ENCODE assay signal across 29 cellular contexts in the genomic region with DNA sequence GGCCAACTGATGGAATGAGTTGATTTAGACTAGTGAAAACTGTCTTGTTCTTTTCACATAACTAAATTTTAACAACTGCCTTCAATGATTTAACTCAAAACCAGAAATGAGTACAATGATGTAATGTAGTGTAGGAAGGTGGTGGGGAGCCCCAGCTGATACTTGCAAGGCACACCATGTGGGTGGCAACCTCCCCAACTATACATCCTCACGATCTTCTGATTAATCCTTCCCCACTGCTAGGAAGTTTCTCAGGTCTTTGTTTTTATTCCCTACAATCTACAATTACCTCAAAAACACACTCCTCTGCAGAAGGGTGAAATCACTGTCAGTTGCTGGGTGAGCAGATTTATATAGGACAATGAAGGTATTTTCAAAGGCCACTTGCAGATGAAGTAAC.
"Had no signal": no experiment of that assay in that cellular context is flagged by ENCODE, and none has a peak within 500 bp of the region (broad histone marks: within the 10 kb centered on the region; RNA-seq: fewer than 3 reads in every experiment).

No MANE protein-coding gene starts in this region.

- H3K27ac Mint-ChIP-seq: immature natural killer cell; mesothelial cell of epicardium; naive B cell; nephron; neural progenitor cell; progenitor cell of endocrine pancreas; stimulated activated effector memory CD8-positive, alpha-beta T cell treated with anti-CD3 and anti-CD28 coated beads, Interleukin-12 subunit alpha, Interleukin-12 subunit beta, amount 100 ng/mL, for 72 hours had no signal

- H3K9me3 ChIP-seq: gastrocnemius medialis, heart right ventricle, left lung, mucosa of descending colon, right atrium auricular region, thoracic aorta, tibial nerve, upper lobe of right lung, vagina had no signal

- H3K36me3 Mint-ChIP-seq: mesothelial cell of epicardium; naive B cell; neural progenitor cell; stimulated activated effector memory CD8-positive, alpha-beta T cell treated with anti-CD3 and anti-CD28 coated beads, Interleukin-12 subunit alpha, Interleukin-12 subunit beta, amount 100 ng/mL, for 72 hours had no signal

- H3K4me3 Mint-ChIP-seq: immature natural killer cell; mesothelial cell of epicardium; naive B cell; nephron; neural progenitor cell; stimulated activated effector memory CD8-positive, alpha-beta T cell treated with anti-CD3 and anti-CD28 coated beads, Interleukin-12 subunit alpha, Interleukin-12 subunit beta, amount 100 ng/mL, for 72 hours had no signal

- FAIRE-seq: colon, keratinocyte had no signal

- H3K27me3 ChIP-seq: gastrocnemius medialis, heart right ventricle, left lung, neural progenitor cell, right atrium auricular region, tibial nerve, upper lobe of right lung, vagina had no signal

- DNase-seq: effector CD4-positive, alpha-beta T cell; foreskin fibroblast; gastrocnemius medialis; heart right ventricle; hippocampal formation; immature natural killer cell; left lung; mesenchymal stem cell; mucosa of descending colon; naive B cell; stimulated activated CD4-positive, alpha-beta T cell treated with anti-CD3 and anti-CD28 coated beads, Interleukin-2, amount 100 ng/mL, for 24 hours; stimulated activated CD4-positive, alpha-beta T cell treated with anti-CD3 and anti-CD28 coated beads, Interleukin-4, amount 100 ng/mL, for 24 hours; stimulated activated naive CD8-positive, alpha-beta T cell treated with anti-CD3 and anti-CD28 coated beads, Interleukin-15, Interleukin-2, amounts not matched to agents 100 U/mL and 50 U/mL, for 24 hours; substantia nigra; upper lobe of right lung had no signal

- ATAC-seq: gastrocnemius medialis; heart right ventricle; left lung; mucosa of descending colon; sciatic nerve; stimulated activated effector memory CD8-positive, alpha-beta T cell treated with anti-CD3 and anti-CD28 coated beads, Interleukin-12 subunit alpha, Interleukin-12 subunit beta, amount 100 ng/mL, for 72 hours; stimulated activated naive CD8-positive, alpha-beta T cell treated with anti-CD3 and anti-CD28 coated beads, Interleukin-15, Interleukin-2, amounts not matched to agents 100 U/mL and 50 U/mL, for 24 hours; upper lobe of right lung had no signal

- H3K36me3 ChIP-seq: gastrocnemius medialis, heart right ventricle, left lung, neural progenitor cell, right atrium auricular region, thoracic aorta, tibial nerve, upper lobe of right lung, vagina had no signal

- H3K4me3 ChIP-seq: dorsolateral prefrontal cortex, gastrocnemius medialis, heart right ventricle, left lung, mucosa of descending colon, neural progenitor cell, right atrium auricular region, thoracic aorta, tibial nerve, upper lobe of right lung, vagina had no signal

- H3K9me3 Mint-ChIP-seq: mesothelial cell of epicardium, nephron, neural progenitor cell had no signal

- H3K27ac ChIP-seq: dorsolateral prefrontal cortex, gastrocnemius medialis, heart right ventricle, left lung, neural progenitor cell, parathyroid adenoma, right atrium auricular region, thoracic aorta, tibial nerve, upper lobe of right lung, vagina had no signal

- H3K4me1 ChIP-seq: gastrocnemius medialis, heart right ventricle, left lung, neural progenitor cell, parathyroid adenoma, right atrium auricular region, tibial nerve, upper lobe of right lung, vagina had no signal

- H3K4me1 Mint-ChIP-seq: immature natural killer cell; naive B cell; nephron; stimulated activated effector memory CD8-positive, alpha-beta T cell treated with anti-CD3 and anti-CD28 coated beads, Interleukin-12 subunit alpha, Interleukin-12 subunit beta, amount 100 ng/mL, for 72 hours had no signal
